ENCODE assay signal across 19 cellular contexts in the genomic region with DNA sequence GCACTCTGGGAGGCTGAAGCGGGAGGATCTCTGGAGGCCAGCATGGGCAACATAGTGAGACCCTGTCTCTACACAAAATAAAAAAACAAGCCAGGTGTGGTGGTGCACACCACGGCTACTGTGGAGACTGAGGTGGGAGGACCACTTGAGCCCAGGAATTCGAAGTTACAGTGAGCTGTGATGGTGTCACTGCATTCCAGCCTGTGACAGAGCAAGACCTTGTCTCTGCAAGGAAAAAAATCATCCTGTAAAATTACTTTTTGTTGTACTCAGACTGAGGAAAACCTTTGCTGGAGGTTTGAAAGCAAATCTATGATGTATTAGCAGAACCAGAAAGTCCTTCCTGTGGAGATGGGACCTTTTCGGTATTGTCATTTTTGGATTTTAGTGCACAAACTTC.
A peak's percentile ranks its signal among the peaks of the same experiment; 100 is the strongest.
DNase-seq lines count a peak whose midpoint lies in the region; ATAC-seq, FAIRE-seq and TF ChIP-seq lines count a peak whose summit lies in the region.
"Had no signal": no experiment of that assay in that cellular context is flagged by ENCODE, and none has a peak within 500 bp of the region (broad histone marks: within the 10 kb centered on the region; RNA-seq: fewer than 3 reads in every experiment).

No MANE protein-coding gene starts in this region.

- no peak for TF ChIP-seq RAD21 in A549 (conservative IDR thresholded peaks at IDR 0.05 in 1 of 2, IDR thresholded peaks at IDR 0.05 in 1 of 2)

- CTCF ChIA-PET in A549 (lab: Yijun Ruan, JAX): interaction anchor here (0.9 to 1.4 kb wide), 2 partner anchors 8 to 15 kb away, joined by 3 read pairs; no protein-coding TSS in a partner anchor

- WGBS in A549 (ENCODE audit: missing lambda C conversion rate): 70% methylated on average over 4 of the region's 4 CpGs
- WGBS in mesendoderm (ENCODE audit: extremely low coverage, insufficient coverage, low lambda C conversion rate): no CpG with 5 or more reads among the region's 4 CpGs

- no peak for TF ChIP-seq POLR2A in A549 (IDR thresholded peaks at IDR 0.05; ENCODE audit: low read length)

- POLR2A ChIA-PET in A549 (lab: Yijun Ruan, JAX): no interaction called here

- H3K4me3 ChIP-seq in A549 (no peak overlapping the region), Loucy (ENCODE audit: low read length, poor library complexity, severe bottlenecking) (peak overlapping the region; percentile 67), mesendoderm (ENCODE audit: low read length) (no peak overlapping the region)
- H3K4me3 ChIP-seq: ascending aorta, coronary artery, GM12878, stomach had no signal

- H2BK5ac ChIP-seq in mesendoderm (ENCODE audit: low read length): no peak overlapping the region

- peak overlapping the region; percentile 43 for H3K9ac ChIP-seq in Loucy (ENCODE audit: low read depth, low read length, poor library complexity, severe bottlenecking)
- H3K9ac ChIP-seq in mesendoderm (ENCODE audit: low read length): no peak overlapping the region

- no peaks in the 10 kb centered on the region for H3K9me2 ChIP-seq in Loucy (replicated peaks; ENCODE audit: low read depth, low read length)

- H3F3A ChIP-seq in Loucy (ENCODE audit: low read depth): peaks cover 5% of the 10 kb centered on the region

- no peak for TF ChIP-seq EP300 in A549 (IDR thresholded peaks at IDR 0.05)

- H3K27ac Mint-ChIP-seq in brain: peak overlapping the region in 4 of 5 experiments; percentile 39 to 97 (median 92)
- H3K27ac Mint-ChIP-seq: activated CD8-positive, alpha-beta T cell treated with anti-CD3 and anti-CD28 coated beads, Interleukin-2, amount 10 ng/mL, durations not matched to agents 7 days and 5 days; memory B cell had no signal

- no peak overlapping the region for H3K4ac ChIP-seq in mesendoderm (ENCODE audit: low read depth, low read length)

- no peaks in the 10 kb centered on the region for H3K79me2 ChIP-seq in Loucy (ENCODE audit: insufficient read depth, low read length)
- H3K79me2 ChIP-seq in mesendoderm (ENCODE audit: control insufficient read depth, insufficient read depth, low read length): no peaks in the 10 kb centered on the region

- H3K9me3 Mint-ChIP-seq in brain: peaks cover 0 to 4% (median 0%) of the 10 kb centered on the region in 5 experiments
- H3K9me3 Mint-ChIP-seq: H9, memory B cell, neural crest cell had no signal

- H3K27me3 ChIP-seq in Loucy (ENCODE audit: insufficient read depth, low read length, poor library complexity, severe bottlenecking): no peaks in the 10 kb centered on the region
- no peaks in the 10 kb centered on the region for H3K27me3 ChIP-seq in mesendoderm (ENCODE audit: insufficient read depth, low read length, poor library complexity)
- H3K27me3 ChIP-seq: ascending aorta, stomach had no signal

- peak overlapping the region; percentile 7 for H3K56ac ChIP-seq in mesendoderm (ENCODE audit: low read length)

- TF ChIP-seq CTCF in A549 (IDR thresholded peaks at IDR 0.05) (no peak), Loucy (conservative IDR thresholded peaks at IDR 0.05; ENCODE audit: low read length) (no peak), brain (conservative IDR thresholded peaks at IDR 0.05) (no peak)

- H3K36me3 Mint-ChIP-seq in brain: peaks cover 7% of the 10 kb centered on the region
- H3K36me3 Mint-ChIP-seq: memory B cell had no signal

- no peak overlapping the region for H3K23ac ChIP-seq in mesendoderm (ENCODE audit: low read length)

- no peaks in the 10 kb centered on the region for H3K27me3 Mint-ChIP-seq in brain
- H3K27me3 Mint-ChIP-seq: memory B cell had no signal

- H3K4me2 ChIP-seq in A549 (peak overlapping the region; percentile 11; the same call in 2 of the 3 replicates), Loucy (ENCODE audit: low read depth, low read length, poor library complexity, severe bottlenecking) (peak overlapping the region; percentile 74), mesendoderm (ENCODE audit: low read length) (no peak overlapping the region)

- H3K27ac ChIP-seq in A549 (peak overlapping the region in 1 of 2 experiments; percentile 27; a peak in 3 of 6 replicates), mesendoderm (ENCODE audit: low read depth, low read length) (no peak overlapping the region)
- H3K27ac ChIP-seq: coronary artery had no signal

- no peak overlapping the region for H2AFZ ChIP-seq in Loucy (ENCODE audit: low read length)

- H4K8ac ChIP-seq in mesendoderm (ENCODE audit: low read depth, low read length): no peak overlapping the region

- no peak overlapping the region for H4K5ac ChIP-seq in mesendoderm (ENCODE audit: low read length)

- no peak overlapping the region for H2BK15ac ChIP-seq in mesendoderm (replicated peaks; ENCODE audit: low read depth)

- peaks cover 19% of the 10 kb centered on the region for H3K4me1 Mint-ChIP-seq in brain
- H3K4me1 Mint-ChIP-seq: memory B cell, neural crest cell had no signal

- H3K18ac ChIP-seq in mesendoderm (ENCODE audit: low read length): no peak overlapping the region

- no peak overlapping the region for H2BK120ac ChIP-seq in mesendoderm (ENCODE audit: low read depth, low read length)

- H3K4me3 Mint-ChIP-seq in brain: peak overlapping the region in 1 of 5 experiments; percentile 30
- H3K4me3 Mint-ChIP-seq: activated CD8-positive, alpha-beta T cell treated with anti-CD3 and anti-CD28 coated beads, Interleukin-2, amount 10 ng/mL, durations not matched to agents 7 days and 5 days; H9; memory B cell; neural crest cell had no signal

- ATAC-seq in A549 (0 out of 6 replicates have a peak, but pooled peaks have one; percentile 10 to 15), GM19455 (IDR thresholded peaks at IDR 0.05; ENCODE audit: unreplicated experiment) (no peak), GM19328 (IDR thresholded peaks at IDR 0.05; ENCODE audit: unreplicated experiment) (no peak)
- ATAC-seq: activated CD8-positive, alpha-beta T cell treated with anti-CD3 and anti-CD28 coated beads, Interleukin-2, amount 10 ng/mL, durations not matched to agents 7 days and 5 days; GM12878 had no signal

- FAIRE-seq in A549 (lab: Jason Lieb, UNC): no peak
- FAIRE-seq: GM12878 had no signal

- H3K9me3 ChIP-seq in A549 (no peaks in the 10 kb centered on the region), Loucy (ENCODE audit: insufficient read depth, low read depth, low read length) (no peaks in the 10 kb centered on the region)
- H3K9me3 ChIP-seq: ascending aorta, Caco-2, stomach had no signal

- H3K4me1 ChIP-seq in A549: peaks cover 13% of the 10 kb centered on the region
- H3K4me1 ChIP-seq in Loucy (ENCODE audit: insufficient read depth, low read length, poor library complexity, severe bottlenecking): peaks cover 34% of the 10 kb centered on the region
- H3K4me1 ChIP-seq in mesendoderm (ENCODE audit: control insufficient read depth, low read depth, low read length): peaks cover 9% of the 10 kb centered on the region

- no peaks in the 10 kb centered on the region for H4K20me1 ChIP-seq in Loucy (ENCODE audit: insufficient read depth, low read length, poor library complexity, severe bottlenecking)

- DNase-seq in A549 (ENCODE audit: low read depth in 1 of 2, low spot score in 1 of 2) (no peak), mesendoderm (peak; percentile 52), SHP77 treated with DMSO at 0.1 percent for 48 hours (lab: John Stamatoyannopoulos, UW) (no peak)
- no peak for DNase-seq in stimulated activated CD4-positive, alpha-beta T cell treated with anti-CD3 and anti-CD28 coated beads, Interleukin-2, amount 100 ng/mL, for 24 hours
- DNase-seq: activated CD8-positive, alpha-beta T cell treated with anti-CD3 and anti-CD28 coated beads, Interleukin-2, amount 10 ng/mL, durations not matched to agents 7 days and 5 days; activated gamma-delta T cell treated with Interleukin-2 at 50 U/mL for 16 hours; NCI-H510A treated with DMSO at 0.1 percent for 48 hours; stomach had no signal

- H2AK5ac ChIP-seq in mesendoderm (ENCODE audit: low read length): no peak overlapping the region

- H3K79me1 ChIP-seq in mesendoderm (ENCODE audit: low read length): no peaks in the 10 kb centered on the region

- H3K36me3 ChIP-seq in Loucy (ENCODE audit: insufficient read depth, low read length) (no peaks in the 10 kb centered on the region), mesendoderm (ENCODE audit: control insufficient read depth, insufficient read depth, low read length) (no peaks in the 10 kb centered on the region)
- H3K36me3 ChIP-seq: ascending aorta, stomach had no signal

TF ChIP-seq in A549, 52 proteins besides CTCF, POLR2A, EP300 and RAD21 (continues in another document):
- TF ChIP-seq, protein P1, sequence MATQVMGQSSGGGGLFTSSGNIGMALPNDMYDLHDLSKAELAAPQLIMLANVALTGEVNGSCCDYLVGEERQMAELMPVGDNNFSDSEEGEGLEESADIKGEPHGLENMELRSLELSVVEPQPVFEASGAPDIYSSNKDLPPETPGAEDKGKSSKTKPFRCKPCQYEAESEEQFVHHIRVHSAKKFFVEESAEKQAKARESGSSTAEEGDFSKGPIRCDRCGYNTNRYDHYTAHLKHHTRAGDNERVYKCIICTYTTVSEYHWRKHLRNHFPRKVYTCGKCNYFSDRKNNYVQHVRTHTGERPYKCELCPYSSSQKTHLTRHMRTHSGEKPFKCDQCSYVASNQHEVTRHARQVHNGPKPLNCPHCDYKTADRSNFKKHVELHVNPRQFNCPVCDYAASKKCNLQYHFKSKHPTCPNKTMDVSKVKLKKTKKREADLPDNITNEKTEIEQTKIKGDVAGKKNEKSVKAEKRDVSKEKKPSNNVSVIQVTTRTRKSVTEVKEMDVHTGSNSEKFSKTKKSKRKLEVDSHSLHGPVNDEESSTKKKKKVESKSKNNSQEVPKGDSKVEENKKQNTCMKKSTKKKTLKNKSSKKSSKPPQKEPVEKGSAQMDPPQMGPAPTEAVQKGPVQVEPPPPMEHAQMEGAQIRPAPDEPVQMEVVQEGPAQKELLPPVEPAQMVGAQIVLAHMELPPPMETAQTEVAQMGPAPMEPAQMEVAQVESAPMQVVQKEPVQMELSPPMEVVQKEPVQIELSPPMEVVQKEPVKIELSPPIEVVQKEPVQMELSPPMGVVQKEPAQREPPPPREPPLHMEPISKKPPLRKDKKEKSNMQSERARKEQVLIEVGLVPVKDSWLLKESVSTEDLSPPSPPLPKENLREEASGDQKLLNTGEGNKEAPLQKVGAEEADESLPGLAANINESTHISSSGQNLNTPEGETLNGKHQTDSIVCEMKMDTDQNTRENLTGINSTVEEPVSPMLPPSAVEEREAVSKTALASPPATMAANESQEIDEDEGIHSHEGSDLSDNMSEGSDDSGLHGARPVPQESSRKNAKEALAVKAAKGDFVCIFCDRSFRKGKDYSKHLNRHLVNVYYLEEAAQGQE (IDR thresholded peaks at IDR 0.05): no peak
- TF ChIP-seq RCOR1 (IDR thresholded peaks at IDR 0.05; ENCODE audit: low read depth, low read length) (no peak), KDM1A (IDR thresholded peaks at IDR 0.05; ENCODE audit: low read depth) (no peak), ZSCAN20 (CRISPR knock-in tag; IDR thresholded peaks at IDR 0.05) (no peak), RNF2 (IDR thresholded peaks at IDR 0.05; ENCODE audit: borderline replicate concordance, low read depth) (no peak), JUNB (IDR thresholded peaks at IDR 0.05) (no peak), ZFP36 (IDR thresholded peaks at IDR 0.05; ENCODE audit: borderline replicate concordance, partially characterized antibody) (no peak)

Comparison
In these comparisons a context has a peak if more than half of its experiments do, and no peak if none do; other contexts are left out.
1. ATAC-seq: peak in A549 (2 of 2); none in GM19455 (single experiment) and GM19328 (single experiment).